In the genomic region with DNA sequence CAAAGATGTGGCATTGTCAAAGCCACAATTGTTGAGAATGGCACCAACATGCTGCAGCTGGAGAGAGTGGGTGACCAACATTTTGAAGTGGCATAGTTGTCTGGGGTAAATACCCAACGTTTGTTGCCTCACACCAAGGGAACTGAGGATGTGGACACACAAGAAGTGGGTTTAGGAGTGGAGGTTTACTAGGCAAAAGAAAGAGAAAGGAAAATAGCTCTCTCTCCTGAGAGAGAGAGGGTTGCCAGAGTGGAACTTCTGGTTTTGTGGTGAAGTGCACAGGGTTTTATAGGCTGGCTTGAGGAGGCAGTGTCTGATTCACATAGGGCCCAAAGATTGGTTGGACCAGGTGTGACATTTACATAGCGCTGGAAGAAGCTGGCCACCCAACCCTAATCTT, we compare ENCODE assay signal across 6 cellular contexts. TPM values are rescaled to one million over a fixed set of nuclear protein-coding genes. Genes with fewer than 3 reads are reported as not detected.
"Had no signal": no experiment of that assay in that cellular context is flagged by ENCODE, and none has a peak within 500 bp of the region (broad histone marks: within the 10 kb centered on the region; RNA-seq: fewer than 3 reads in every experiment).

No MANE protein-coding gene starts in this region.

RNA-seq across cellular contexts. Expression of a gene that starts 29.0 kb away (rescaled TPM):
- total RNA-seq: LHCN-M2, MCF 10A, NCI-H460, PC-3, Peyer's patch, SJSA1 had no signal
